Comparison of ENCODE assay signal across 28 cellular contexts in the genomic region with DNA sequence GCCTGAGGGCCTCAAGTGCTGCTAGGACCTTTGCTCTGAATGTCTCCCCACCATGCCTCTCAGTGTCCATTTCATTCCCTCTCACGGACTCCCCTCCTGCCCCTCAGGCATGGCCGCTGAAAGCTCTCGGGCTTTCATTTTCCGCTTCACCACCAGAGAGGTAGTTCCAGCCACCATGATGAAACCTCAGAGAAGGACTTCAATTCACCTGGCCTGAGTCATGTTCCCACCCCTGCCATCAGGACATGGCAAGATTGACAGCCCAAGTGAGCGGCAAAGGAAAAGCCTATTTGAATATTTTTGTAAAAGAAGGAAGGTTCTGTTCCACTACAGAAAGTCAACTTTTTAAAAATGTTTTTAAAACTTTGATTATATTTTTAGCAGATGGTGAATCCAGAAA.
"Had no signal": no experiment of that assay in that cellular context is flagged by ENCODE, and none has a peak within 500 bp of the region (broad histone marks: within the 10 kb centered on the region; RNA-seq: fewer than 3 reads in every experiment).

No MANE protein-coding gene starts in this region.

- H3K4me1 ChIP-seq: stomach, suprapubic skin, testis, thyroid gland, tibial artery, tibial nerve, transverse colon, upper lobe of left lung, upper lobe of right lung, uterus, vagina had no signal

- H3K4me3 ChIP-seq: stomach, suprapubic skin, testis, thoracic aorta, thyroid gland, tibial artery, tibial nerve, transverse colon, upper lobe of left lung, upper lobe of right lung, uterus, vagina had no signal

- H3K27me3 Mint-ChIP-seq: stimulated activated memory B cell treated with anti-CD40 and anti-IgM and Interleukin-4, amounts not matched to agents 10 μg/mL and 1 μg/mL and 100 μg/mL, for 72 hours; stimulated activated naive CD8-positive, alpha-beta T cell treated with anti-CD3 and anti-CD28 coated beads, Interleukin-15, amount 100 ng/mL, for 72 hours; type B pancreatic cell had no signal

- H3K36me3 ChIP-seq: stomach, suprapubic skin, thoracic aorta, thyroid gland, tibial artery, tibial nerve, transverse colon, upper lobe of left lung, upper lobe of right lung, uterus, vagina had no signal

- H3K36me3 Mint-ChIP-seq: stimulated activated effector memory CD8-positive, alpha-beta T cell treated with anti-CD3 and anti-CD28 coated beads, Interleukin-12 subunit alpha, Interleukin-12 subunit beta, amount 100 ng/mL, for 72 hours; stimulated activated memory B cell treated with anti-CD40 and anti-IgM and Interleukin-4, amounts not matched to agents 10 μg/mL and 1 μg/mL and 100 μg/mL, for 72 hours; stimulated activated naive B cell treated with anti-CD40 and anti-IgM and Interleukin-4, amounts not matched to agents 10 μg/mL and 1 μg/mL and 100 μg/mL, for 72 hours; type B pancreatic cell had no signal

- DNase-seq: stimulated activated CD4-positive, alpha-beta T cell treated with anti-CD3 and anti-CD28 coated beads, Interleukin-2, amount 100 ng/mL, for 48 hours; stimulated activated CD4-positive, alpha-beta T cell treated with anti-CD3 and anti-CD28 coated beads, Interleukin-4, amount 100 ng/mL, for 1 hour; stimulated activated CD4-positive, alpha-beta T cell treated with anti-CD3 and anti-CD28 coated beads, Interleukin-4, amount 100 ng/mL, for 24 hours; stimulated activated CD4-positive, alpha-beta T cell treated with anti-CD3 and anti-CD28 coated beads, Interleukin-4, amount 100 ng/mL, for 4 hours; stimulated activated CD8-positive, alpha-beta memory T cell treated with anti-CD3 and anti-CD28 coated beads, Interleukin-4, amount 100 ng/mL, for 48 hours; stimulated activated naive B cell treated with anti-CD40 and anti-IgM and Interleukin-4, amounts not matched to agents 10 μg/mL and 1 μg/mL and 100 μg/mL, for 72 hours; stimulated activated naive CD4-positive, alpha-beta T cell; stimulated activated naive CD4-positive, alpha-beta T cell treated with Interleukin-2 at 50 U/mL for 16 hours; stimulated activated naive CD8-positive, alpha-beta T cell treated with anti-CD3 and anti-CD28 coated beads, Interleukin-15, amount 100 ng/mL, for 72 hours; stimulated activated naive CD8-positive, alpha-beta T cell treated with anti-CD3 and anti-CD28 coated beads, Interleukin-15, Interleukin-2, amounts not matched to agents 100 U/mL and 50 U/mL, for 24 hours; stomach; substantia nigra; testis; thyroid gland; tibial artery; transverse colon; upper lobe of left lung; upper lobe of right lung; uterus had no signal

- H3K9me3 ChIP-seq: testis, thoracic aorta, thyroid gland, transverse colon, upper lobe of left lung, upper lobe of right lung, uterus, vagina had no signal

- H3K27ac Mint-ChIP-seq: stimulated activated effector memory CD8-positive, alpha-beta T cell treated with anti-CD3 and anti-CD28 coated beads, Interleukin-12 subunit alpha, Interleukin-12 subunit beta, amount 100 ng/mL, for 72 hours; stimulated activated memory B cell treated with anti-CD40 and anti-IgM and Interleukin-4, amounts not matched to agents 10 μg/mL and 1 μg/mL and 100 μg/mL, for 72 hours; stimulated activated naive B cell treated with anti-CD40 and anti-IgM and Interleukin-4, amounts not matched to agents 10 μg/mL and 1 μg/mL and 100 μg/mL, for 72 hours; stimulated activated naive CD8-positive, alpha-beta T cell treated with anti-CD3 and anti-CD28 coated beads, Interleukin-15, amount 100 ng/mL, for 72 hours; stimulated activated naive CD8-positive, alpha-beta T cell treated with anti-CD3 and anti-CD28 coated beads, Interleukin-15, Interleukin-2, amounts not matched to agents 100 ng/mL and 50 ng/mL, for 24 hours; type B pancreatic cell had no signal

- H3K4me1 Mint-ChIP-seq: stimulated activated effector memory CD8-positive, alpha-beta T cell treated with anti-CD3 and anti-CD28 coated beads, Interleukin-12 subunit alpha, Interleukin-12 subunit beta, amount 100 ng/mL, for 72 hours; stimulated activated memory B cell treated with anti-CD40 and anti-IgM and Interleukin-4, amounts not matched to agents 10 μg/mL and 1 μg/mL and 100 μg/mL, for 72 hours; stimulated activated naive B cell treated with anti-CD40 and anti-IgM and Interleukin-4, amounts not matched to agents 10 μg/mL and 1 μg/mL and 100 μg/mL, for 72 hours; stimulated activated naive CD8-positive, alpha-beta T cell treated with anti-CD3 and anti-CD28 coated beads, Interleukin-15, amount 100 ng/mL, for 72 hours had no signal

- H3K4me3 Mint-ChIP-seq: stimulated activated effector memory CD8-positive, alpha-beta T cell treated with anti-CD3 and anti-CD28 coated beads, Interleukin-12 subunit alpha, Interleukin-12 subunit beta, amount 100 ng/mL, for 72 hours; stimulated activated memory B cell treated with anti-CD40 and anti-IgM and Interleukin-4, amounts not matched to agents 10 μg/mL and 1 μg/mL and 100 μg/mL, for 72 hours; stimulated activated naive B cell treated with anti-CD40 and anti-IgM and Interleukin-4, amounts not matched to agents 10 μg/mL and 1 μg/mL and 100 μg/mL, for 72 hours; stimulated activated naive CD8-positive, alpha-beta T cell treated with anti-CD3 and anti-CD28 coated beads, Interleukin-15, amount 100 ng/mL, for 72 hours; stimulated activated naive CD8-positive, alpha-beta T cell treated with anti-CD3 and anti-CD28 coated beads, Interleukin-15, Interleukin-2, amounts not matched to agents 100 ng/mL and 50 ng/mL, for 24 hours; type B pancreatic cell had no signal

- H3K27ac ChIP-seq: stomach, suprapubic skin, testis, thoracic aorta, thyroid gland, tibial artery, tibial nerve, transverse colon, upper lobe of left lung, upper lobe of right lung, uterus, vagina had no signal

- H3K27me3 ChIP-seq: stomach, suprapubic skin, testis, thyroid gland, tibial artery, tibial nerve, transverse colon, upper lobe of left lung, upper lobe of right lung, uterus, vagina had no signal

- ATAC-seq: stimulated activated effector memory CD8-positive, alpha-beta T cell treated with anti-CD3 and anti-CD28 coated beads, Interleukin-12 subunit alpha, Interleukin-12 subunit beta, amount 100 ng/mL, for 72 hours; stimulated activated memory B cell treated with anti-CD40 and anti-IgM and Interleukin-4, amounts not matched to agents 10 μg/mL and 1 μg/mL and 100 μg/mL, for 72 hours; stimulated activated naive B cell treated with anti-CD40 and anti-IgM and Interleukin-4, amounts not matched to agents 10 μg/mL and 1 μg/mL and 100 μg/mL, for 72 hours; stimulated activated naive CD8-positive, alpha-beta T cell treated with anti-CD3 and anti-CD28 coated beads, Interleukin-15, amount 100 ng/mL, for 72 hours; stimulated activated naive CD8-positive, alpha-beta T cell treated with anti-CD3 and anti-CD28 coated beads, Interleukin-15, Interleukin-2, amounts not matched to agents 100 U/mL and 50 U/mL, for 24 hours; upper lobe of right lung had no signal

- FAIRE-seq: urothelium cell line had no signal
